Comparison of ENCODE assay signal across 22 cellular contexts in genomic region chr4:11455201-11455835, GRCh38. TPM values are rescaled to one million over a fixed set of nuclear protein-coding genes. Genes with fewer than 3 reads are reported as not detected.
DNase-seq lines count a peak whose midpoint lies in the region; ATAC-seq and TF ChIP-seq lines count a peak whose summit lies in the region.
"Had no signal": no experiment of that assay in that cellular context is flagged by ENCODE, and none has a peak within 500 bp of the region (broad histone marks: within the 10 kb centered on the region; RNA-seq: fewer than 3 reads in every experiment).

No MANE protein-coding gene starts in this region.

- no peak for TF ChIP-seq RAD21 in SK-N-SH (IDR thresholded peaks at IDR 0.05; ENCODE audit: low read length)

- no peaks in the 10 kb centered on the region for H3K79me2 ChIP-seq in SK-N-SH (ENCODE audit: insufficient read depth)

- TF ChIP-seq CTCF in HEK293 (tag by site-specific recombination; IDR thresholded peaks at IDR 0.05) (no peak), mucosa of descending colon (IDR thresholded peaks at IDR 0.05) (no peak), SK-N-SH (IDR thresholded peaks at IDR 0.05) (no peak)

- no peaks in the 10 kb centered on the region for H3K36me3 ChIP-seq in HEK293 (ENCODE audit: control insufficient read depth in 2 of 2, insufficient read depth in 1 of 2, low read length in 2 of 2)
- no peaks in the 10 kb centered on the region for H3K36me3 ChIP-seq in mucosa of descending colon (ENCODE audit: low read depth)
- H3K36me3 ChIP-seq in SK-N-SH (replicated peaks in 1 of 2; ENCODE audit: control insufficient read depth in 1 of 2, insufficient read depth in 2 of 2, low read length in 1 of 2), result no peaks in the 10 kb centered on the region
- H3K36me3 ChIP-seq: cardiac muscle cell, sigmoid colon, SJCRH30 had no signal

- POLR2A ChIA-PET in HEK293 (lab: Yijun Ruan, JAX) (no interaction called here), SK-N-SH (lab: Yijun Ruan, JAX) (no interaction called here)

- no peak for TF ChIP-seq EP300 in SK-N-SH (IDR thresholded peaks at IDR 0.05; ENCODE audit: borderline replicate concordance in 1 of 2, low read depth in 1 of 2, low read length in 1 of 2)

- no peak overlapping the region for H3K4me2 ChIP-seq in SK-N-SH
- H3K4me2 ChIP-seq: PC-9 had no signal

- no peak overlapping the region for H3K9ac ChIP-seq in SK-N-SH

- DNase-seq in NCI-H2081 treated with DMSO at 0.1 percent for 48 hours (lab: John Stamatoyannopoulos, UW) (peak; percentile 18), NCI-H748 (lab: John Stamatoyannopoulos, UW; ENCODE audit: unreplicated experiment) (peak; percentile 81), mucosa of descending colon (peak in 1 of 3 donors; percentile 66), SK-N-SH (no peak), SKM-1 treated with dmso at 0.1 percent for 144 hours (lab: John Stamatoyannopoulos, UW; ENCODE audit: unreplicated experiment) (no peak)
- no peak for DNase-seq in activated CD4-positive, CD25-positive, alpha-beta regulatory T cell treated with anti-CD3 and anti-CD28 coated beads, Interleukin-2, amount 50 U/mL, for 72 hours
- no peak for DNase-seq in activated CD8-positive, alpha-beta memory T cell treated with anti-CD3 and anti-CD28 coated beads, Interleukin-2, amount 50 U/mL, for 4 hours
- DNase-seq: activated CD4-positive, alpha-beta T cell treated with anti-CD3 and anti-CD28 coated beads, Interleukin-2, amount 50 U/mL, for 48 hours; activated gamma-delta T cell; amniotic stem cell; CD4-positive, CD25-positive, alpha-beta regulatory T cell; dermis blood vessel endothelial cell; left ventricle myocardium superior; NCI-H1694; PC-9; sigmoid colon; SJCRH30; T-helper 17 cell; testis had no signal

- no peaks in the 10 kb centered on the region for H4K20me1 ChIP-seq in SK-N-SH (ENCODE audit: insufficient read depth)

- no peak overlapping the region for H3K4me3 ChIP-seq in HEK293 (ENCODE audit: low read depth, low read length)
- H3K4me3 ChIP-seq in mucosa of descending colon, result no peak overlapping the region
- H3K4me3 ChIP-seq in SK-N-SH (ENCODE audit: low read depth in 2 of 2, low read length in 1 of 2), result no peak overlapping the region
- H3K4me3 ChIP-seq: cardiac muscle cell, PC-9, sigmoid colon, SJCRH30, testis had no signal

- H3K27ac ChIP-seq in HEK293 (ENCODE audit: extremely low read depth, low read depth, low read length) (no peak overlapping the region), SK-N-SH (ENCODE audit: low read depth in 2 of 2, low read length in 1 of 2) (no peak overlapping the region)
- H3K27ac ChIP-seq: cardiac muscle cell, PC-9, sigmoid colon, SJCRH30, testis had no signal

- H3K9me3 ChIP-seq in HEK293 (ENCODE audit: control insufficient read depth, insufficient read depth, low read depth, low read length) (no peaks in the 10 kb centered on the region), mucosa of descending colon (no peaks in the 10 kb centered on the region), SK-N-SH (no peaks in the 10 kb centered on the region)
- H3K9me3 ChIP-seq: SJCRH30, testis had no signal

- peak; percentile 88 for ATAC-seq in mucosa of descending colon
- ATAC-seq: left ventricle myocardium superior; stimulated activated memory B cell treated with anti-CD40 and anti-IgM and Interleukin-4, amounts not matched to agents 10 μg/mL and 1 μg/mL and 100 μg/mL, for 72 hours; T-helper 17 cell had no signal

- no peaks in the 10 kb centered on the region for H3K9me2 ChIP-seq in SK-N-SH

- CTCF ChIA-PET in HEK293 (lab: Yijun Ruan, JAX) (no interaction called here), SK-N-SH (lab: Yijun Ruan, JAX) (no interaction called here)

- intact Hi-C loops in mucosa of descending colon (cut with DNase I, micrococcal nuclease), result no loop called here

- H3K4me1 ChIP-seq in HEK293 (ENCODE audit: control insufficient read depth, insufficient read depth, low read length) (no peaks in the 10 kb centered on the region), mucosa of descending colon (ENCODE audit: low read depth) (peaks cover 3% of the 10 kb centered on the region), SK-N-SH (ENCODE audit: control insufficient read depth in 1 of 2, insufficient read depth in 2 of 2, low read depth in 1 of 2, low read length in 1 of 2) (no peaks in the 10 kb centered on the region)
- H3K4me1 ChIP-seq: sigmoid colon, SJCRH30, testis had no signal

- H3K27me3 ChIP-seq in SK-N-SH (ENCODE audit: insufficient read depth), result no peaks in the 10 kb centered on the region
- H3K27me3 ChIP-seq: cardiac muscle cell, sigmoid colon, SJCRH30, testis had no signal

- H2AFZ ChIP-seq in SK-N-SH (ENCODE audit: low read depth), result no peak overlapping the region
- H2AFZ ChIP-seq: PC-9 had no signal

- WGBS in SK-N-SH (ENCODE audit: low lambda C conversion rate), result 9% methylated on average over 5 of the region's 5 CpGs

- no peaks in the 10 kb centered on the region for H3F3A ChIP-seq in SK-N-SH (replicated peaks; ENCODE audit: insufficient read depth)

TF ChIP-seq in HEK293, 187 proteins besides CTCF, POLR2A, EP300 and RAD21:
- 0 out of 2 replicates have a peak, but pooled peaks have one; percentile 30 for TF ChIP-seq TRIM28 (IDR thresholded peaks at IDR 0.05; ENCODE audit: borderline replicate concordance, low read length)
- TF ChIP-seq, protein P1, sequence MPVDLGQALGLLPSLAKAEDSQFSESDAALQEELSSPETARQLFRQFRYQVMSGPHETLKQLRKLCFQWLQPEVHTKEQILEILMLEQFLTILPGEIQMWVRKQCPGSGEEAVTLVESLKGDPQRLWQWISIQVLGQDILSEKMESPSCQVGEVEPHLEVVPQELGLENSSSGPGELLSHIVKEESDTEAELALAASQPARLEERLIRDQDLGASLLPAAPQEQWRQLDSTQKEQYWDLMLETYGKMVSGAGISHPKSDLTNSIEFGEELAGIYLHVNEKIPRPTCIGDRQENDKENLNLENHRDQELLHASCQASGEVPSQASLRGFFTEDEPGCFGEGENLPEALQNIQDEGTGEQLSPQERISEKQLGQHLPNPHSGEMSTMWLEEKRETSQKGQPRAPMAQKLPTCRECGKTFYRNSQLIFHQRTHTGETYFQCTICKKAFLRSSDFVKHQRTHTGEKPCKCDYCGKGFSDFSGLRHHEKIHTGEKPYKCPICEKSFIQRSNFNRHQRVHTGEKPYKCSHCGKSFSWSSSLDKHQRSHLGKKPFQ (tag by site-specific recombination; IDR thresholded peaks at IDR 0.05), result no peak

TF ChIP-seq in SK-N-SH, 30 proteins besides CTCF, POLR2A, EP300 and RAD21 (continues in another document):
- no peak for TF ChIP-seq POLR2AphosphoS5 (IDR thresholded peaks at IDR 0.05; ENCODE audit: low read depth, low read length)
- TF ChIP-seq, protein P2, sequence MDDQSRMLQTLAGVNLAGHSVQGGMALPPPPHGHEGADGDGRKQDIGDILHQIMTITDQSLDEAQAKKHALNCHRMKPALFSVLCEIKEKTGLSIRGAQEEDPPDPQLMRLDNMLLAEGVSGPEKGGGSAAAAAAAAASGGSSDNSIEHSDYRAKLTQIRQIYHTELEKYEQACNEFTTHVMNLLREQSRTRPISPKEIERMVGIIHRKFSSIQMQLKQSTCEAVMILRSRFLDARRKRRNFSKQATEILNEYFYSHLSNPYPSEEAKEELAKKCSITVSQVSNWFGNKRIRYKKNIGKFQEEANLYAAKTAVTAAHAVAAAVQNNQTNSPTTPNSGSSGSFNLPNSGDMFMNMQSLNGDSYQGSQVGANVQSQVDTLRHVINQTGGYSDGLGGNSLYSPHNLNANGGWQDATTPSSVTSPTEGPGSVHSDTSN (IDR thresholded peaks at IDR 0.05), result no peak
- no peak for TF ChIP-seq TEAD4 (IDR thresholded peaks at IDR 0.05; ENCODE audit: borderline replicate concordance, insufficient read depth)
- no peak for TF ChIP-seq YY1 (IDR thresholded peaks at IDR 0.05; ENCODE audit: low read depth)
- TF ChIP-seq, protein P3, sequence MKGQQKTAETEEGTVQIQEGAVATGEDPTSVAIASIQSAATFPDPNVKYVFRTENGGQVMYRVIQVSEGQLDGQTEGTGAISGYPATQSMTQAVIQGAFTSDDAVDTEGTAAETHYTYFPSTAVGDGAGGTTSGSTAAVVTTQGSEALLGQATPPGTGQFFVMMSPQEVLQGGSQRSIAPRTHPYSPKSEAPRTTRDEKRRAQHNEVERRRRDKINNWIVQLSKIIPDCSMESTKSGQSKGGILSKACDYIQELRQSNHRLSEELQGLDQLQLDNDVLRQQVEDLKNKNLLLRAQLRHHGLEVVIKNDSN (IDR thresholded peaks at IDR 0.05; ENCODE audit: borderline replicate concordance, low read depth), result no peak
- TF ChIP-seq FOXJ3 (CRISPR knock-in tag; IDR thresholded peaks at IDR 0.05), result no peak
- TF ChIP-seq ZBTB33 (IDR thresholded peaks at IDR 0.05; ENCODE audit: borderline replicate concordance, low read depth), result no peak
- TF ChIP-seq, protein P4, sequence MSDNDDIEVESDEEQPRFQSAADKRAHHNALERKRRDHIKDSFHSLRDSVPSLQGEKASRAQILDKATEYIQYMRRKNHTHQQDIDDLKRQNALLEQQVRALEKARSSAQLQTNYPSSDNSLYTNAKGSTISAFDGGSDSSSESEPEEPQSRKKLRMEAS (IDR thresholded peaks at IDR 0.05; ENCODE audit: low read depth), result no peak
- no peak for TF ChIP-seq FOXM1 (IDR thresholded peaks at IDR 0.05; ENCODE audit: low read depth)
- no peak for TF ChIP-seq JUND (IDR thresholded peaks at IDR 0.05)

RNA-seq across cellular contexts. Expression of gene HS3ST1, which starts 26.6 kb away (rescaled TPM):
- 1 to 10 TPM; 4.0 to 6.3 (median 5.5) TPM for total RNA-seq in mucosa of descending colon
- not detected in 2 replicates for polyA plus RNA-seq in SK-N-SH (2012; rRNA removed)
- not detected in 2 replicates for polyA plus RNA-seq in SK-N-SH (2012; cell fraction: cytosol; rRNA removed)
- not detected in 2 replicates for polyA plus RNA-seq in SK-N-SH (2012; cell fraction: nucleus; rRNA removed)
- total RNA-seq: CD4-positive, CD25-positive, alpha-beta regulatory T cell; SJCRH30; T-helper 17 cell had no signal

Comparison
In these comparisons a context has a peak if more than half of its experiments do, and no peak if none do; other contexts are left out.
1. DNase-seq: peak in NCI-H2081 treated with DMSO at 0.1 percent for 48 hours (single experiment) and NCI-H748 (single experiment); none in activated CD4-positive, CD25-positive, alpha-beta regulatory T cell treated with anti-CD3 and anti-CD28 coated beads, Interleukin-2, amount 50 U/mL, for 72 hours (single experiment), activated CD8-positive, alpha-beta memory T cell treated with anti-CD3 and anti-CD28 coated beads, Interleukin-2, amount 50 U/mL, for 4 hours (single experiment), SK-N-SH (single experiment) and SKM-1 treated with dmso at 0.1 percent for 144 hours (single experiment).